Comparison of ENCODE assay signal across 15 cellular contexts in the genomic region with DNA sequence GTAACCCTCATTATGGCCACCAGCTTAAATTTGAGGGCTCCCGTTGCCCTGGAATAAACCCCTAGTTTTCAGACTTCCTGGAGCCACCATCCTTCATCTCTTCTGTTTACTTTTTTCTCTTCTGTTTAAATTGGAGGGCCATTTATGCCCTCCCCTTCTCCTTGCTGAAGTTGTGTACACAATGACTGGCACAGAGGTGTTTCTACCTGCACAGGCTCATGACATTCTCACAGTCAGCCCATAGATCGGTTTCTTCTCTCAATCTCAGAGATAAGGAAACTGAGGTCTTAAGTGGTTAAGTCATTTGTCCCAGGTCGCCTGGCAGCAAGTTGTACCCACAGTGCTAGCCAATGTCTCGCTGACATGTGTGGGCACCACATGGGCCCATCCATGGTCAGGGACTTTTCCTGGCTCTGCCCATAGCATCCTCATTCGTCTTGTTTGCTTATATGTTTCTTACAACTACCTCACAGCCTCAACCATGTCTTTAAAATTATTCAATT.
A peak's percentile ranks its signal among the peaks of the same experiment; 100 is the strongest.
DNase-seq lines count a peak whose midpoint lies in the region; ATAC-seq and TF ChIP-seq lines count a peak whose summit lies in the region.
"Had no signal": no experiment of that assay in that cellular context is flagged by ENCODE, and none has a peak within 500 bp of the region (broad histone marks: within the 10 kb centered on the region; RNA-seq: fewer than 3 reads in every experiment).

No MANE protein-coding gene starts in this region.

- H3K9me3 Mint-ChIP-seq in osteocyte (ENCODE audit: unreplicated experiment), result no peaks in the 10 kb centered on the region
- H3K9me3 Mint-ChIP-seq: neural crest cell had no signal

- no peaks in the 10 kb centered on the region for H3K36me3 Mint-ChIP-seq in osteocyte (ENCODE audit: unreplicated experiment)

- H3K27me3 Mint-ChIP-seq in osteocyte (ENCODE audit: unreplicated experiment), result no peaks in the 10 kb centered on the region

- peaks cover 20% of the 10 kb centered on the region for H3K4me1 Mint-ChIP-seq in osteocyte (ENCODE audit: unreplicated experiment)

- DNase-seq in DMS153 treated with DMSO at 0.1 percent for 48 hours (lab: John Stamatoyannopoulos, UW; ENCODE audit: unreplicated experiment), result peak; percentile 78
- DNase-seq in NCI-H1105 (lab: John Stamatoyannopoulos, UW), result peak; percentile 78
- DNase-seq in epithelial cell of esophagus (ENCODE audit: low read depth), result peak; percentile 63
- DNase-seq in osteocyte (ENCODE audit: extremely low spot score, unreplicated experiment), result peak; percentile 23
- no peak for DNase-seq in activated effector memory CD4-positive, alpha-beta T cell treated with Interleukin-2 at 50 U/mL for 16 hours
- no peak for DNase-seq in D341Med (ENCODE audit: low spot score)
- DNase-seq: activated gamma-delta T cell, dermis blood vessel endothelial cell, EL, hippocampal formation, Karpas-422, left ventricle myocardium inferior had no signal

- no peak for ATAC-seq in GM18505 (IDR thresholded peaks at IDR 0.05; ENCODE audit: unreplicated experiment)

- TF ChIP-seq CTCF in epithelial cell of esophagus (IDR thresholded peaks at IDR 0.05; ENCODE audit: insufficient read depth, low read depth, low read length, missing control alignments), result no peak
- TF ChIP-seq CTCF in osteocyte (IDR thresholded peaks at IDR 0.05), result no peak

- no peak for TF ChIP-seq POLR2A in GM18505 (IDR thresholded peaks at IDR 0.05; ENCODE audit: borderline replicate concordance, extremely low read depth, insufficient read depth, insufficient read length)

- no peak overlapping the region for H3K4me3 Mint-ChIP-seq in osteocyte (ENCODE audit: unreplicated experiment)
- H3K4me3 Mint-ChIP-seq: neural crest cell had no signal

- no peak overlapping the region for H3K27ac Mint-ChIP-seq in osteocyte (ENCODE audit: unreplicated experiment)

- no peak overlapping the region for H3K4me3 ChIP-seq in epithelial cell of esophagus (ENCODE audit: low read length)
- H3K4me3 ChIP-seq: BLaER1, left ventricle myocardium inferior had no signal

Comparison
In these comparisons a context has a peak if more than half of its experiments do, and no peak if none do; other contexts are left out.
1. DNase-seq: peak in DMS153 treated with DMSO at 0.1 percent for 48 hours (single experiment), NCI-H1105 (single experiment), epithelial cell of esophagus (single experiment) and osteocyte (single experiment); none in activated effector memory CD4-positive, alpha-beta T cell treated with Interleukin-2 at 50 U/mL for 16 hours (single experiment) and D341Med (single experiment).